Comparison of ENCODE assay signal across 8 cellular contexts in the genomic region with DNA sequence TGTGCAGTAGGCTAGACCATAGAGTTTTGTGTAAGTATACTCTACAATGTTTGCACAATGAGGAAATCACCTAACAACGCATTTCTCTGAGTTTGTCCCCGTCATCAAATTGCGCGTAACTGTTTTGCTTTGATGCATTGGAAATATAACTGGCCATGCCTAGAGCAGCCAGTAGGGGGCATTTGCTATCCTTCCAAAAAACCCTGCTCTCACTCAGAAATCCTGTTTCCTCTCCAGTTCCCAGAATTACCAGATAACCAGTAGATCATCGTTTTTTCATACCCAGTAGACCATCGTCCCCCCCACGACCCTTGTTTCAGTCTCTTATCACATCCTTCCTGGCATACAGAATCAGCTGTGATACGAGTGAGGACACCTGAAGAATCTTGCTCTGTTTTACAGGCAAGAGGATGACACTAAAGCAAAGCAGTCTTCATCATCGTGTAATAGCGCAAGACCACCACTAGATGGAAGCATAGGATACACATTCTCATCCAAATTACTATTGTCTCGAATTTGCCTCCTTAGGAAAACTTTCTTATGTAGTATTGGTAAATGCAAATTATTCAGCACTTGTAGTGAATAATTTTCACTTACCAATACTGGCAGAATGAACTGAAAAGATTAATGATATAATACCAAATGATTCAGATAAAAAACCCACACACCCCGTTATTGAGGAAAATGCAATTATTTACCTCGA.
A peak's percentile ranks its signal among the peaks of the same experiment; 100 is the strongest.
DNase-seq lines count a peak whose midpoint lies in the region; ATAC-seq and FAIRE-seq lines count a peak whose summit lies in the region.

No MANE protein-coding gene starts in this region.

- no peaks in the 10 kb centered on the region for H3K27me3 ChIP-seq in BLaER1

- no peaks in the 10 kb centered on the region for H3K36me3 ChIP-seq in BLaER1

- peak; percentile 25 for DNase-seq in GM19239 (ENCODE audit: insufficient read length, low spot score)
- DNase-seq in NCI-H446 (lab: John Stamatoyannopoulos, UW): peak; percentile 85 to 88
- DNase-seq in activated CD4-positive, alpha-beta T cell treated with anti-CD3 and anti-CD28 coated beads for 1 hour: peak; percentile 40
- peak; percentile 91 for DNase-seq in left kidney (ENCODE audit: low read depth, low spot score)
- peak; percentile 59 for DNase-seq in stimulated activated CD4-positive, alpha-beta T cell treated with anti-CD3 and anti-CD28 coated beads, Interleukin-4, amount 100 ng/mL, for 1 hour

- H3K4me3 ChIP-seq in BLaER1: peak overlapping the region; percentile 58

- no peak overlapping the region for H3K27ac ChIP-seq in BLaER1

- no peak overlapping the region for H3K9ac ChIP-seq in BLaER1

- ATAC-seq in HG03432 (IDR thresholded peaks at IDR 0.05; ENCODE audit: unreplicated experiment): peak; percentile 96

- peak overlapping the region; percentile 60 for H3K4me2 ChIP-seq in BLaER1

- no peaks in the 10 kb centered on the region for H4K20me1 ChIP-seq in BLaER1

- FAIRE-seq in GM19239 (lab: Jason Lieb, UNC) (peak; percentile 99), colon (lab: Jason Lieb, UNC) (peak; percentile 41)

- no peaks in the 10 kb centered on the region for H3K4me1 ChIP-seq in BLaER1

- H3K9me3 ChIP-seq in BLaER1: peaks cover 12% of the 10 kb centered on the region

Comparison
In these comparisons a context has a peak if more than half of its experiments do, and no peak if none do; other contexts are left out.
1. DNase-seq: peak in every context shown above with its lines; median percentile 91 in left kidney; 86 in NCI-H446; 59 in stimulated activated CD4-positive, alpha-beta T cell treated with anti-CD3 and anti-CD28 coated beads, Interleukin-4, amount 100 ng/mL, for 1 hour; 40 in activated CD4-positive, alpha-beta T cell treated with anti-CD3 and anti-CD28 coated beads for 1 hour; 25 in GM19239.